Comparison of ENCODE assay signal across 19 cellular contexts in genomic region chr5:138748630-138749081, GRCh38. TPM values are rescaled to one million over a fixed set of nuclear protein-coding genes. Genes with fewer than 3 reads are reported as not detected.
DNase-seq lines count a peak whose midpoint lies in the region; ATAC-seq and TF ChIP-seq lines count a peak whose summit lies in the region.
"Had no signal": no experiment of that assay in that cellular context is flagged by ENCODE, and none has a peak within 500 bp of the region (broad histone marks: within the 10 kb centered on the region; RNA-seq: fewer than 3 reads in every experiment).

No MANE protein-coding gene starts in this region.

- H3K9me3 ChIP-seq in IMR-90 (ENCODE audit: control insufficient read depth, insufficient read depth, low read length) (no peaks in the 10 kb centered on the region), gastrocnemius medialis (no peaks in the 10 kb centered on the region)
- H3K9me3 ChIP-seq: lower lobe of right lung had no signal

- CTCF ChIA-PET in IMR-90 (lab: Yijun Ruan, JAX) = no interaction called here

- no peak overlapping the region for H2AFZ ChIP-seq in IMR-90 (replicated peaks; ENCODE audit: low read length, poor library complexity)
- H2AFZ ChIP-seq: parathyroid adenoma had no signal

- H3K4ac ChIP-seq in IMR-90 (ENCODE audit: low read depth, low read length) = no peak overlapping the region

- no peak overlapping the region for H3K27ac ChIP-seq in IMR-90 (ENCODE audit: insufficient read depth, low read length)
- H3K27ac ChIP-seq in gastrocnemius medialis = no peak overlapping the region
- H3K27ac ChIP-seq: epithelial cell of prostate, lower lobe of right lung, parathyroid adenoma, VCaP had no signal

- H2BK5ac ChIP-seq in IMR-90 (ENCODE audit: low read depth, low read length, poor library complexity, severe bottlenecking) = no peak overlapping the region

- H3K4me1 ChIP-seq in IMR-90 (ENCODE audit: control insufficient read depth, insufficient read depth, low read length) (no peaks in the 10 kb centered on the region; the same call in 1 of the 2 replicates), gastrocnemius medialis (no peaks in the 10 kb centered on the region)
- H3K4me1 ChIP-seq: lower lobe of right lung, parathyroid adenoma had no signal

- no peak overlapping the region for H2AK5ac ChIP-seq in IMR-90 (ENCODE audit: low read depth, low read length)

- no peak overlapping the region for H3K56ac ChIP-seq in IMR-90 (ENCODE audit: extremely low read depth, insufficient read depth, low read length)

- ATAC-seq in IMR-90 (ENCODE audit: low read depth) (no peak), gastrocnemius medialis (peak in 1 of 2 donors; percentile 6)
- ATAC-seq: lower lobe of right lung had no signal

- no peak for TF ChIP-seq CTCF in IMR-90 (conservative IDR thresholded peaks at IDR 0.05; ENCODE audit: low read depth, low read length)
- no peak for TF ChIP-seq CTCF in cardiac fibroblast (IDR thresholded peaks at IDR 0.05; ENCODE audit: low read depth, low read length)
- no peak for TF ChIP-seq CTCF in gastrocnemius medialis (IDR thresholded peaks at IDR 0.05 in 4 of 5, conservative IDR thresholded peaks at IDR 0.05 in 1 of 5)

- no peak overlapping the region for H3K14ac ChIP-seq in IMR-90 (replicated peaks; ENCODE audit: low read depth, low read length)

- no peak overlapping the region for H4K8ac ChIP-seq in IMR-90 (ENCODE audit: low read depth in 2 of 2, low read length in 2 of 2)

- no peak overlapping the region for H4K5ac ChIP-seq in IMR-90 (ENCODE audit: low read depth, low read length)

- H3K9ac ChIP-seq in IMR-90 (ENCODE audit: low read depth, low read length) = no peak overlapping the region
- H3K9ac ChIP-seq: parathyroid adenoma had no signal

- H3K9me1 ChIP-seq in IMR-90 (ENCODE audit: insufficient read depth, low read length) = peaks cover 2% of the 10 kb centered on the region; the same call in 1 of the 2 replicates

- dilution Hi-C loops in IMR-90 (cut with HindIII; ENCODE audit: low sequenced_read_pairs, unreplicated experiment) = no loop called here

- peak; percentile 27 for DNase-seq in ELR (ENCODE audit: low read depth)
- peak; percentile 25 for DNase-seq in IMR-90
- DNase-seq in cardiac fibroblast (ENCODE audit: low read depth in 2 of 2) = peak; percentile 56 to 79
- DNase-seq in gastrocnemius medialis = peak; percentile 16 to 57
- DNase-seq in NCI-H82 treated with DMSO at 0.1 percent for 48 hours (lab: John Stamatoyannopoulos, UW; ENCODE audit: unreplicated experiment) = no peak
- DNase-seq in hippocampal formation (lab: John Stamatoyannopoulos, UW) = no peak
- no peak for DNase-seq in NCI-H146 (lab: John Stamatoyannopoulos, UW)
- DNase-seq: activated CD4-positive, alpha-beta T cell treated with anti-CD3 and anti-CD28 coated beads, Interleukin-2, amount 50 U/mL, for 4 hours; activated naive CD4-positive, alpha-beta T cell treated with anti-CD3 and anti-CD28 coated beads, Interleukin-2, amount 50 U/mL, for 16 hours; head of caudate nucleus; lower lobe of right lung; NCI-H2029; NCI-H446; small intestine; stimulated activated CD4-positive, alpha-beta T cell treated with anti-CD3 and anti-CD28 coated beads, Interleukin-4, amount 100 ng/mL, for 24 hours; substantia nigra had no signal

- no peak overlapping the region for H3K18ac ChIP-seq in IMR-90 (ENCODE audit: low read depth, low read length)

- no peak overlapping the region for H2BK120ac ChIP-seq in IMR-90 (ENCODE audit: low read depth, low read length)

- in situ Hi-C loops in IMR-90 (cut with MboI; ENCODE audit: low sequenced_read_pairs) = no loop called here
- in situ Hi-C loops in gastrocnemius medialis (cut with MboI; ENCODE audit: low sequenced_read_pairs in 4 of 4) = no loop called here

- no peak overlapping the region for H2AK9ac ChIP-seq in IMR-90 (replicated peaks; ENCODE audit: low read depth, low read length, poor library complexity)

- peaks cover 0 to 3% of the 10 kb centered on the region in 2 experiments; a peak in 2 of 4 replicates for H3K79me1 ChIP-seq in IMR-90 (ENCODE audit: low read depth in 1 of 2, low read length in 2 of 2)

- H3K4me3 ChIP-seq in IMR-90 (ENCODE audit: insufficient read depth, low read depth, low read length) = no peak overlapping the region
- no peak overlapping the region for H3K4me3 ChIP-seq in cardiac fibroblast (replicated peaks in 1 of 2; ENCODE audit: low read depth in 2 of 2, low read length in 2 of 2)
- no peak overlapping the region for H3K4me3 ChIP-seq in gastrocnemius medialis
- H3K4me3 ChIP-seq: lower lobe of right lung had no signal

- WGBS in IMR-90 (ENCODE audit: extremely low coverage in 2 of 2, insufficient read length in 1 of 2), 2 experiments = 78% methylated on average over 2 of the region's 6 CpGs; no CpG with 5 or more reads in 1 of the 2 experiments

- TF ChIP-seq POLR2A in IMR-90 (IDR thresholded peaks at IDR 0.05; ENCODE audit: low read depth, low read length) (no peak), gastrocnemius medialis (IDR thresholded peaks at IDR 0.05) (no peak)

- no peak overlapping the region for H3K23ac ChIP-seq in IMR-90 (ENCODE audit: low read depth, low read length)

- H3K27me3 ChIP-seq in IMR-90 (ENCODE audit: control insufficient read depth, insufficient read depth, low read length) (no peaks in the 10 kb centered on the region; the same call in 1 of the 2 replicates), gastrocnemius medialis (no peaks in the 10 kb centered on the region)

- no peak overlapping the region for H3K4me2 ChIP-seq in IMR-90 (ENCODE audit: low read depth, low read length)

- H4K20me1 ChIP-seq in IMR-90 (ENCODE audit: insufficient read depth, low read length) = no peaks in the 10 kb centered on the region

- no peak overlapping the region for H4K91ac ChIP-seq in IMR-90 (ENCODE audit: insufficient read depth, low read depth, low read length)

- BruUV-seq in IMR-90 (replicated peaks; lab: Mats Ljungman, UMichigan) = no TSS peak

- H3K36me3 ChIP-seq in IMR-90 (ENCODE audit: control insufficient read depth, insufficient read depth, low read length) (no peaks in the 10 kb centered on the region), gastrocnemius medialis (no peaks in the 10 kb centered on the region)
- H3K36me3 ChIP-seq: lower lobe of right lung had no signal

- no peak for TF ChIP-seq RAD21 in IMR-90 (IDR thresholded peaks at IDR 0.05; ENCODE audit: low read length)

- intact Hi-C loops in IMR-90 (cut with micrococcal nuclease) = no loop called here
- intact Hi-C loops in gastrocnemius medialis (cut with DNase I; ENCODE audit: low total_unique reads) = no loop called here

- POLR2A ChIA-PET in IMR-90 (lab: Charles Lee; ENCODE audit: unreplicated experiment) = no interaction called here

- H2BK15ac ChIP-seq in IMR-90 (ENCODE audit: low read depth, low read length) = no peak overlapping the region

- H2BK20ac ChIP-seq in IMR-90 (ENCODE audit: low read depth, low read length) = no peak overlapping the region

TF ChIP-seq in IMR-90, 13 proteins besides CTCF, POLR2A, EP300 and RAD21:
- no peak for TF ChIP-seq CEBPB (IDR thresholded peaks at IDR 0.05; ENCODE audit: low read depth, low read length)
- no peak for TF ChIP-seq MXI1 (IDR thresholded peaks at IDR 0.05; ENCODE audit: borderline replicate concordance, low read depth, low read length)
- TF ChIP-seq FOS (IDR thresholded peaks at IDR 0.05; ENCODE audit: low read depth, low read length) = 0 out of 2 replicates have a peak, but pooled peaks have one; percentile 6
- no peak for TF ChIP-seq USF2 (IDR thresholded peaks at IDR 0.05; ENCODE audit: low read depth, low read length)
TF ChIP-seq in IMR-90: peak in this region for 1.

RNA-seq across cellular contexts. Expression of gene CTNNA1, which starts 4.6 kb away (rescaled TPM):
- total RNA-seq in IMR-90 (2012; rRNA removed) (395 and 471 TPM in 2 replicates), gastrocnemius medialis (100 to 1,000 TPM in 3 of 4 donors, 10 to 100 TPM in 1; 92.6 to 164 (median 114) TPM)
- 192 and 220 TPM in 2 replicates for polyA plus RNA-seq in IMR-90 (2012; rRNA removed)
- 116 and 120 TPM in 2 replicates for polyA plus RNA-seq in IMR-90 (2012; cell fraction: cytosol; rRNA removed)
- polyA plus RNA-seq in IMR-90 (2012; cell fraction: nucleus; rRNA removed; ENCODE audit: low replicate concordance) = 108 and 158 TPM in 2 replicates

Comparison
In these comparisons a context has a peak if more than half of its experiments do, and no peak if none do; other contexts are left out.
1. DNase-seq: peak in ELR (single experiment), IMR-90 (single experiment), cardiac fibroblast (2 of 2) and gastrocnemius medialis (2 of 2); none in NCI-H82 treated with DMSO at 0.1 percent for 48 hours (single experiment), hippocampal formation (0 of 2) and NCI-H146 (single experiment).